In the genomic region with DNA sequence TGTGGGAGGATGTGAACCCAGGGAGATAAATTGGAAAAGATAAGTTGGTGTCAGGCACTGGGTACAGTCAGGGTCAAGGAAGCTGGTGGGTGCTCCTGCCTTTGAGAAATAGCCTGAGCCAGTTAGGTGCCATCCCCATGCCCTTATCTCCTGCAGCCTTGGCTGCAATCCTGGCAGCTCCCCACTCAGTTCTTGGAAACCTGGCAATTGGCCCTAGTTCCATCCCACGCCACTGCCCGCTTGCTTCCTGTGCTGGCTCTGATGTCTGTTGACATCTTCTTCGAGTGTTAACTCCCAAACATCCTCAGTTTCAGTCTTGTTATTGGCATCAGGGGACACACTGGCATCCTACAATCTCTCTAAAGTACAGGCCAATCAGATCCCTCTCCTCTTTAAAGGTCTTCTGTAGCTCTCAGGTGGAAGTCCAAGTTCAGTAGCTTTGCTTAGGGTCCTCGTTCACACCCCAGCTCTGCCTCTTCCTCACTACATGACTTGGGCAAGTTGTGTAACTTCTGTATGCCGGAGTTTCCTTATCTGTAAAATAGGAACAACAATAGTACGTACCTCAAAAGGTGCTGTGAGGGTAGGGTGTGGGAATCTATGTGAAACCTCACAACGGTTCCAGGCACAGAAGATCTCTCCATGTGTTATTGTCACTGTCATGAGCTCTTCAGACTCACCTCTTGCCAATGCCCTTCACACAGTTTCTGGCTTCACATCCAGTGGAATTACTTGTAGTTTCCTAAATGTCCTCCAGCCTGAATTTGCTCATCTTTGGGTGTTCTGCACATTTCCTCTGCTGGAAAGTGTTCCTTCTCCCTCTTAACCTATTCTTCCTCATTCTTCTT, we compare ENCODE assay signal across 9 cellular contexts. TPM values are rescaled to one million over a fixed set of nuclear protein-coding genes. Genes with fewer than 3 reads are reported as not detected.
DNase-seq lines count a peak whose midpoint lies in the region; ATAC-seq, FAIRE-seq and TF ChIP-seq lines count a peak whose summit lies in the region.
"Had no signal": no experiment of that assay in that cellular context is flagged by ENCODE, and none has a peak within 500 bp of the region (broad histone marks: within the 10 kb centered on the region; RNA-seq: fewer than 3 reads in every experiment).

No MANE protein-coding gene starts in this region.

- TF ChIP-seq CTCF in HL-60 (IDR thresholded peaks at IDR 0.05; ENCODE audit: insufficient read depth, low read length), result no peak
- no peak for TF ChIP-seq CTCF in endothelial cell of umbilical vein (IDR thresholded peaks at IDR 0.05; ENCODE audit: extremely low read depth in 1 of 2, insufficient read depth in 1 of 2, low read depth in 1 of 2, low read length in 2 of 2)
- no peak for TF ChIP-seq CTCF in endothelial cell (IDR thresholded peaks at IDR 0.05; ENCODE audit: unreplicated experiment)
- TF ChIP-seq CTCF in prostate gland (IDR thresholded peaks at IDR 0.05), result no peak

- TF ChIP-seq POLR2A in endothelial cell of umbilical vein (IDR thresholded peaks at IDR 0.05; ENCODE audit: low read depth, low read length), result no peak
- TF ChIP-seq POLR2A in prostate gland (IDR thresholded peaks at IDR 0.05), result no peak

- FAIRE-seq in endothelial cell of umbilical vein (lab: Jason Lieb, UNC), result no peak

- H3K27me3 ChIP-seq in HL-60 (ENCODE audit: insufficient read depth, poor library complexity, severe bottlenecking) (no peaks in the 10 kb centered on the region), endothelial cell of umbilical vein (ENCODE audit: control insufficient read depth in 2 of 2, insufficient read depth in 2 of 2, low read length in 2 of 2) (peaks cover 3 to 14% of the 10 kb centered on the region in 2 experiments), prostate gland (replicated peaks; ENCODE audit: insufficient read depth) (no peaks in the 10 kb centered on the region)

- CTCF ChIA-PET in endothelial cell of umbilical vein (lab: Charles Lee), result interaction anchor here (1.2 to 1.4 kb wide), 3 partner anchors 10 to 35 kb away, joined by 3 to 4 read pairs (median 3); no protein-coding TSS in a partner anchor

- no peak overlapping the region for H3K9ac ChIP-seq in endothelial cell of umbilical vein (replicated peaks; ENCODE audit: extremely low read depth, insufficient read depth, low read length)

- dilution Hi-C loops in endothelial cell of umbilical vein (cut with MboI; ENCODE audit: extremely low pct_ligation_motif_present, low sequenced_read_pairs), result no loop called here

- H3K27ac Mint-ChIP-seq in endothelial cell (ENCODE audit: unreplicated experiment), result no peak overlapping the region

- H3K27ac ChIP-seq in HL-60 (replicated peaks) (peak overlapping the region; percentile 79), endothelial cell of umbilical vein (ENCODE audit: insufficient read depth, low read depth, low read length) (no peak overlapping the region), prostate gland (no peak overlapping the region)

- ATAC-seq in GM21381 (IDR thresholded peaks at IDR 0.05; ENCODE audit: unreplicated experiment) (peak; percentile 25), HG03097 (IDR thresholded peaks at IDR 0.05; ENCODE audit: low FRiP score, unreplicated experiment) (no peak)

- no peak overlapping the region for H3K4me2 ChIP-seq in endothelial cell of umbilical vein (ENCODE audit: insufficient read depth, low read length)

- H3K79me2 ChIP-seq in endothelial cell of umbilical vein (ENCODE audit: control insufficient read depth, insufficient read depth, low read length), result no peaks in the 10 kb centered on the region

- H3K36me3 ChIP-seq in endothelial cell of umbilical vein (ENCODE audit: control insufficient read depth in 2 of 2, extremely low read depth in 1 of 2, insufficient read depth in 2 of 2, low read length in 2 of 2) (no peaks in the 10 kb centered on the region), prostate gland (no peaks in the 10 kb centered on the region)

- no peaks in the 10 kb centered on the region for H3K9me1 ChIP-seq in endothelial cell of umbilical vein (replicated peaks; ENCODE audit: control insufficient read depth, extremely low read depth, insufficient read depth, low read length)

- H3K4me3 Mint-ChIP-seq in endothelial cell (ENCODE audit: unreplicated experiment), result no peak overlapping the region

- no peaks in the 10 kb centered on the region for H3K9me3 Mint-ChIP-seq in endothelial cell (ENCODE audit: unreplicated experiment)

- H4K20me1 ChIP-seq in endothelial cell of umbilical vein (replicated peaks; ENCODE audit: control insufficient read depth, extremely low read depth, insufficient read depth, low read length), result no peaks in the 10 kb centered on the region

- no peak overlapping the region for H2AFZ ChIP-seq in endothelial cell of umbilical vein (ENCODE audit: low read depth, low read length)

- no peaks in the 10 kb centered on the region for H3K4me1 Mint-ChIP-seq in endothelial cell (ENCODE audit: unreplicated experiment)

- H3K4me1 ChIP-seq in endothelial cell of umbilical vein (ENCODE audit: control insufficient read depth, extremely low read depth, insufficient read depth, low read length) (no peaks in the 10 kb centered on the region), prostate gland (replicated peaks) (no peaks in the 10 kb centered on the region)

- H3K4me3 ChIP-seq in HL-60 (replicated peaks; ENCODE audit: insufficient read depth, low read length), result 0 out of 2 replicates have a peak overlapping the region, but pooled peaks have one; percentile 3
- H3K4me3 ChIP-seq in endothelial cell of umbilical vein (replicated peaks in 1 of 3; ENCODE audit: insufficient read depth in 1 of 3, low read depth in 1 of 3, low read length in 3 of 3), result no peak overlapping the region
- no peak overlapping the region for H3K4me3 ChIP-seq in prostate gland

- H3K9me3 ChIP-seq in endothelial cell of umbilical vein (replicated peaks; ENCODE audit: control insufficient read depth, insufficient read depth, low read length), result no peaks in the 10 kb centered on the region
- H3K9me3 ChIP-seq in prostate gland, result no peaks in the 10 kb centered on the region

- no peaks in the 10 kb centered on the region for H3K36me3 Mint-ChIP-seq in endothelial cell (ENCODE audit: low read depth, unreplicated experiment)

- BruUV-seq in endothelial cell of umbilical vein (replicated peaks; lab: Mats Ljungman, UMichigan), result no TSS peak

- intact Hi-C loops in endothelial cell of umbilical vein (cut with micrococcal nuclease) (no loop called here), prostate gland (cut with DNase I) (no loop called here)

- WGBS in prostate gland, result 39% methylated on average over 7 of the region's 7 CpGs

- H3K27me3 Mint-ChIP-seq in endothelial cell (ENCODE audit: unreplicated experiment), result peaks cover 13% of the 10 kb centered on the region

- POLR2A ChIA-PET in endothelial cell of umbilical vein (lab: Charles Lee), result no interaction called here

- DNase-seq in AML-193 (lab: John Stamatoyannopoulos, UW) (peak; percentile 45 to 49), HL-60 (ENCODE audit: low read depth in 1 of 2, low spot score in 1 of 2) (peak; percentile 62 to 67), endothelial cell of umbilical vein (ENCODE audit: low read depth, low spot score) (peak; percentile 18), endothelial cell (ENCODE audit: low spot score) (no peak), prostate gland (ENCODE audit: low spot score) (no peak), NCI-H446 (lab: John Stamatoyannopoulos, UW) (no peak)
- DNase-seq: DND-41 had no signal

TF ChIP-seq in endothelial cell of umbilical vein, 7 proteins besides CTCF, POLR2A, EP300 and RAD21:
- no peak for TF ChIP-seq EZH2 (IDR thresholded peaks at IDR 0.05; ENCODE audit: borderline replicate concordance, low read depth, low read length, severe bottlenecking)
- no peak for TF ChIP-seq JUN (IDR thresholded peaks at IDR 0.05; ENCODE audit: borderline replicate concordance, insufficient read depth, insufficient read length, low read depth)
- TF ChIP-seq, protein P1, sequence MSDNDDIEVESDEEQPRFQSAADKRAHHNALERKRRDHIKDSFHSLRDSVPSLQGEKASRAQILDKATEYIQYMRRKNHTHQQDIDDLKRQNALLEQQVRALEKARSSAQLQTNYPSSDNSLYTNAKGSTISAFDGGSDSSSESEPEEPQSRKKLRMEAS (IDR thresholded peaks at IDR 0.05; ENCODE audit: insufficient read depth, insufficient read length), result no peak
- no peak for TF ChIP-seq POLR2AphosphoS5 (IDR thresholded peaks at IDR 0.05; ENCODE audit: insufficient read depth, low read depth, low read length)
- no peak for TF ChIP-seq GATA2 (IDR thresholded peaks at IDR 0.05; ENCODE audit: insufficient read depth, insufficient read length, low read depth, low read length)
- no peak for TF ChIP-seq MYC (IDR thresholded peaks at IDR 0.05; ENCODE audit: low read depth, low read length)
- no peak for TF ChIP-seq FOS (IDR thresholded peaks at IDR 0.05; ENCODE audit: borderline replicate concordance, insufficient read depth, low read length)

RNA-seq across cellular contexts. Expression of a gene that starts 13.5 kb away (rescaled TPM):
- total RNA-seq in endothelial cell of umbilical vein (238 and 257 TPM in 2 replicates), endothelial cell (ENCODE audit: unreplicated experiment) (248 TPM), prostate gland (100 to 1,000 TPM; 296 to 409 TPM)
- 72.9 and 92.0 TPM in 2 replicates for polyA plus RNA-seq in endothelial cell of umbilical vein
- polyA plus RNA-seq in endothelial cell of umbilical vein (2011; cell fraction: cytosol; rRNA removed), result 95.9 and 100.0 TPM in 2 replicates
- polyA plus RNA-seq in endothelial cell of umbilical vein (2011; cell fraction: nucleus; rRNA removed), result 123 and 157 TPM in 2 replicates
- 166 and 194 TPM in 2 replicates for polyA plus RNA-seq in endothelial cell of umbilical vein (2012)
- 340 and 428 TPM in 2 replicates for polyA minus RNA-seq in endothelial cell of umbilical vein
- 163 TPM for polyA minus RNA-seq in endothelial cell of umbilical vein (2011; cell fraction: cytosol; rRNA and poly(A)+ RNA removed)
- polyA minus RNA-seq in endothelial cell of umbilical vein (2011; cell fraction: nucleus; rRNA and poly(A)+ RNA removed), result 240 and 318 TPM in 2 replicates

RNA-seq across cellular contexts. Expression of a gene that starts 41.4 kb away (rescaled TPM):
- total RNA-seq in endothelial cell of umbilical vein (41.5 and 49.9 TPM in 2 replicates), endothelial cell (ENCODE audit: unreplicated experiment) (98.0 TPM), prostate gland (10 to 100 TPM; 24.2 to 37.7 TPM)
- 69.8 and 70.3 TPM in 2 replicates for polyA plus RNA-seq in endothelial cell of umbilical vein
- 76.5 and 78.2 TPM in 2 replicates for polyA plus RNA-seq in endothelial cell of umbilical vein (2011; cell fraction: cytosol; rRNA removed)
- polyA plus RNA-seq in endothelial cell of umbilical vein (2011; cell fraction: nucleus; rRNA removed), result 74.6 and 88.2 TPM in 2 replicates
- 53.7 and 71.7 TPM in 2 replicates for polyA plus RNA-seq in endothelial cell of umbilical vein (2012)
- 80.8 and 96.2 TPM in 2 replicates for polyA minus RNA-seq in endothelial cell of umbilical vein
- 4.9 TPM for polyA minus RNA-seq in endothelial cell of umbilical vein (2011; cell fraction: cytosol; rRNA and poly(A)+ RNA removed)
- 59.8 and 75.3 TPM in 2 replicates for polyA minus RNA-seq in endothelial cell of umbilical vein (2011; cell fraction: nucleus; rRNA and poly(A)+ RNA removed)

Comparison
In these comparisons a context has a peak if more than half of its experiments do, and no peak if none do; other contexts are left out.
1. DNase-seq: peak in AML-193 (2 of 2), HL-60 (2 of 2) and endothelial cell of umbilical vein (single experiment); none in endothelial cell (single experiment), prostate gland (single experiment) and NCI-H446 (0 of 2).